ENCODE assay signal across 12 cellular contexts in genomic region chr1:157512036-157512969, GRCh38. TPM values are rescaled to one million over a fixed set of nuclear protein-coding genes. Genes with fewer than 3 reads are reported as not detected.
DNase-seq lines count a peak whose midpoint lies in the region; ATAC-seq, FAIRE-seq and TF ChIP-seq lines count a peak whose summit lies in the region.
"Had no signal": no experiment of that assay in that cellular context is flagged by ENCODE, and none has a peak within 500 bp of the region (broad histone marks: within the 10 kb centered on the region; RNA-seq: fewer than 3 reads in every experiment).

No MANE protein-coding gene starts in this region.

- CTCF ChIA-PET in OCI-LY7 (lab: Charles Lee; ENCODE audit: unreplicated experiment) = interaction anchor here (1.0 kb wide), 1 partner anchor 188 kb away, joined by 4 read pairs; the partner anchor contains the start of gene FCRL3
- CTCF ChIA-PET in HepG2 (lab: Yijun Ruan, JAX; ENCODE audit: low intra/inter-chr PET ratio, low total read pairs) = no interaction called here

- no peak for FAIRE-seq in HepG2 (lab: Jason Lieb, UNC)

- no TSS peak for BruUV-seq in OCI-LY7 (replicated peaks; lab: Mats Ljungman, UMichigan)
- no TSS peak for BruUV-seq in HepG2 (replicated peaks; lab: Mats Ljungman, UMichigan)

- peaks cover 76% of the 10 kb centered on the region for H3K4me1 ChIP-seq in OCI-LY7 (ENCODE audit: insufficient read depth, low read length, poor library complexity, severe bottlenecking)
- no peaks in the 10 kb centered on the region for H3K4me1 ChIP-seq in HepG2 (ENCODE audit: insufficient read depth, low read length)
- H3K4me1 ChIP-seq: gastroesophageal sphincter had no signal

- H3K27me3 ChIP-seq in HepG2 (ENCODE audit: control insufficient read depth in 1 of 2, insufficient read depth in 2 of 2, low read length in 2 of 2) = peaks cover 0 to 1% of the 10 kb centered on the region in 2 experiments; a peak in 2 of 5 replicates
- H3K27me3 ChIP-seq: gastroesophageal sphincter had no signal

- TF ChIP-seq POLR2A in HepG2 (IDR thresholded peaks at IDR 0.05; ENCODE audit: insufficient read depth in 1 of 2, low read depth in 2 of 2, low read length in 2 of 2) = no peak

- H3K36me3 ChIP-seq in OCI-LY7 (ENCODE audit: insufficient read depth, low read length) (peaks cover 6% of the 10 kb centered on the region; the same call in 1 of the 2 replicates), HepG2 (replicated peaks in 1 of 2; ENCODE audit: control insufficient read depth in 1 of 2, insufficient read depth in 2 of 2, low read length in 2 of 2) (no peaks in the 10 kb centered on the region)
- H3K36me3 ChIP-seq: gastroesophageal sphincter had no signal

- H3K4me3 ChIP-seq in OCI-LY7 (ENCODE audit: low read depth, low read length, poor library complexity, severe bottlenecking) (peak overlapping the region; percentile 49), HepG2 (replicated peaks in 1 of 3; ENCODE audit: insufficient read depth in 1 of 3, low read depth in 2 of 3, low read length in 3 of 3) (no peak overlapping the region)
- H3K4me3 ChIP-seq: gastroesophageal sphincter had no signal

- no peaks in the 10 kb centered on the region for H3K79me2 ChIP-seq in OCI-LY7 (ENCODE audit: insufficient read depth, low read depth, low read length)
- H3K79me2 ChIP-seq in HepG2 (ENCODE audit: insufficient read depth, low read length) = no peaks in the 10 kb centered on the region

- WGBS in HepG2 (ENCODE audit: low lambda C conversion rate) = 6% methylated on average over 3 of the region's 3 CpGs

- TF ChIP-seq CTCF in OCI-LY7 (conservative IDR thresholded peaks at IDR 0.05; ENCODE audit: low read length) = no peak
- no peak for TF ChIP-seq CTCF in HepG2 (CRISPR knock-in tag; IDR thresholded peaks at IDR 0.05)

- TF ChIP-seq EP300 in HepG2 (IDR thresholded peaks at IDR 0.05; ENCODE audit: low read depth in 2 of 2, low read length in 2 of 2) (no peak), HepG2 (CRISPR knock-in tag; IDR thresholded peaks at IDR 0.05; ENCODE audit: borderline replicate concordance) (no peak)

- in situ Hi-C loops in HepG2 (cut with HindIII; ENCODE audit: extremely low pct_ligation_motif_present, low pct_unique_long_range_greater_than_20kb) = no loop called here

- H3K4me2 ChIP-seq in OCI-LY7 (ENCODE audit: low read length) (peak overlapping the region; percentile 90), HepG2 (ENCODE audit: low read depth, low read length) (no peak overlapping the region)

- no peaks in the 10 kb centered on the region for H3K9me3 ChIP-seq in OCI-LY7 (ENCODE audit: low read length)
- no peaks in the 10 kb centered on the region for H3K9me3 ChIP-seq in HepG2 (ENCODE audit: low read length)
- H3K9me3 ChIP-seq: gastroesophageal sphincter had no signal

- no peak for TF ChIP-seq RAD21 in HepG2 (CRISPR knock-in tag; IDR thresholded peaks at IDR 0.05)

- intact Hi-C loops in OCI-LY7 (cut with micrococcal nuclease; ENCODE audit: unreplicated experiment) (loop anchor here (1.0 to 5.0 kb wide), 4 partner anchors 40 to 260 kb away; partner anchors contain the start of genes FCRL3 and FCRL5), HepG2 (cut with micrococcal nuclease; ENCODE audit: unreplicated experiment) (no loop called here)

- H2AFZ ChIP-seq in OCI-LY7 (ENCODE audit: low read length) = peak overlapping the region; percentile 68; the same call in 1 of the 2 replicates
- H2AFZ ChIP-seq in HepG2 (ENCODE audit: low read length) = no peak overlapping the region

- no peak overlapping the region for H3K9ac ChIP-seq in HepG2 (ENCODE audit: insufficient read depth, low read depth, low read length)

- H3K27ac ChIP-seq in OCI-LY7 (ENCODE audit: low read depth, low read length, poor library complexity, severe bottlenecking) (peak overlapping the region; percentile 99), HepG2 (ENCODE audit: extremely low read length, insufficient read depth, low read length) (no peak overlapping the region)
- H3K27ac ChIP-seq: gastroesophageal sphincter had no signal

- H3K9me2 ChIP-seq in OCI-LY7 (ENCODE audit: insufficient read depth, low read length) = no peaks in the 10 kb centered on the region

- POLR2A ChIA-PET in OCI-LY7 (lab: Charles Lee) = interaction anchor here (0.5 to 3.9 kb wide), 11 partner anchors 10 to 295 kb away, joined by 3 to 42 read pairs (median 4); partner anchors contain the start of gene FCRL5
- POLR2A ChIA-PET in HepG2 (lab: Yijun Ruan, JAX) = no interaction called here

- ATAC-seq in GM18498 (IDR thresholded peaks at IDR 0.05; ENCODE audit: unreplicated experiment) (peak; percentile 66), GM19468 (IDR thresholded peaks at IDR 0.05; ENCODE audit: extremely low read depth, unreplicated experiment) (peak; percentile 23), HG03135 (IDR thresholded peaks at IDR 0.05; ENCODE audit: unreplicated experiment) (peak; percentile 58), HepG2 (no peak)
- ATAC-seq: gastroesophageal sphincter had no signal

- DNase-seq in OCI-LY7 (ENCODE audit: low spot score) (peak; percentile 92), HepG2 (ENCODE audit: low spot score) (no peak), putamen (ENCODE audit: low spot score) (no peak), NCI-H2171 treated with DMSO at 0.1 percent for 48 hours (lab: John Stamatoyannopoulos, UW) (no peak), NCI-H82 (lab: John Stamatoyannopoulos, UW) (no peak)
- DNase-seq: NCI-H226 had no signal

- H4K20me1 ChIP-seq in OCI-LY7 (ENCODE audit: insufficient read depth, low read length) (no peaks in the 10 kb centered on the region), HepG2 (ENCODE audit: insufficient read depth, low read length) (no peaks in the 10 kb centered on the region)

TF ChIP-seq in HepG2, 621 proteins besides CTCF, POLR2A, EP300 and RAD21:
- no peak for TF ChIP-seq PREB (CRISPR knock-in tag; IDR thresholded peaks at IDR 0.05)
- no peak for TF ChIP-seq ZSCAN25 (CRISPR knock-in tag; IDR thresholded peaks at IDR 0.05)
- TF ChIP-seq ZNF251 (CRISPR knock-in tag; IDR thresholded peaks at IDR 0.05) = no peak
- no peak for TF ChIP-seq RELA (CRISPR knock-in tag; IDR thresholded peaks at IDR 0.05)
- TF ChIP-seq NFRKB (IDR thresholded peaks at IDR 0.05) = no peak
- TF ChIP-seq ATF5 (CRISPR knock-in tag; IDR thresholded peaks at IDR 0.05; ENCODE audit: low read depth) = no peak

RNA-seq across cellular contexts. Expression of gene FCRL5, which starts 40.0 kb away (rescaled TPM):
- 64.6 and 73.5 TPM in 2 replicates for total RNA-seq in OCI-LY7 (2014; rRNA removed; shearing (Covaris generic))
- total RNA-seq in OCI-LY7 (2022) (44.8 and 57.4 TPM in 2 replicates), HepG2 (2016; rRNA removed; fragmentation: Illumina TruSeq; extraction: Trizol) (not detected in 2 replicates)
- not detected in 2 replicates for total RNA-seq in HepG2 (2016; cell fraction: cytosol; rRNA removed; fragmentation: Illumina TruSeq; extraction: Trizol; ENCODE audit: low read depth)
- total RNA-seq in HepG2 (2016; cell fraction: insoluble cytoplasmic fraction; rRNA removed; fragmentation: Illumina TruSeq; extraction: Trizol) = not detected in 2 replicates
- not detected in 2 replicates for total RNA-seq in HepG2 (2016; cell fraction: membrane; rRNA removed; fragmentation: Illumina TruSeq; extraction: Trizol)
- total RNA-seq in HepG2 (2016; cell fraction: nucleus; rRNA removed; fragmentation: Illumina TruSeq; extraction: Trizol) = not detected in 2 replicates
- not detected in 2 replicates for polyA plus RNA-seq in HepG2 (2011; rRNA removed)
- not detected in 2 replicates for polyA plus RNA-seq in HepG2 (2011; cell fraction: cytosol; rRNA removed)
- 0.09 TPM in 1 of 2 replicates, not detected in the other for polyA plus RNA-seq in HepG2 (2011; cell fraction: nucleus; rRNA removed)
- not detected in 2 replicates for polyA plus RNA-seq in HepG2 (2012)
- not detected in 2 replicates for polyA plus RNA-seq in HepG2 (2016; cell fraction: cytosol; fragmentation: Illumina TruSeq; extraction: Trizol; ENCODE audit: low read depth)
- polyA plus RNA-seq in HepG2 (2016; cell fraction: insoluble cytoplasmic fraction; fragmentation: Illumina TruSeq; extraction: Trizol; ENCODE audit: low read depth) = not detected in 2 replicates
- polyA plus RNA-seq in HepG2 (2016; cell fraction: membrane; fragmentation: Illumina TruSeq; extraction: Trizol; ENCODE audit: low read depth) = not detected in 2 replicates
- polyA plus RNA-seq in HepG2 (2016; cell fraction: nucleus; fragmentation: Illumina TruSeq; extraction: Trizol; ENCODE audit: insufficient read depth, low read depth) = not detected in 2 replicates
- 0.14 TPM in 1 of 2 replicates, not detected in the other for polyA minus RNA-seq in HepG2 (2011; rRNA and poly(A)+ RNA removed; ENCODE audit: low replicate concordance)
- polyA minus RNA-seq in HepG2 (2011; cell fraction: cytosol; rRNA and poly(A)+ RNA removed) = not detected in 2 replicates
- polyA minus RNA-seq in HepG2 (2011; cell fraction: nucleus; rRNA and poly(A)+ RNA removed) = not detected in 2 replicates
- total RNA-seq: skeletal muscle tissue; T-helper 1 cell treated with Interleukin-12 subunit alpha and Interleukin-12 subunit beta and Interleukin-4 antibody, amounts not matched to agents 30 ng/mL and 1 ng/mL, for 36 hours had no signal

Comparison
In these comparisons a context has a peak if more than half of its experiments do, and no peak if none do; other contexts are left out.
1. RNA of gene FCRL5, which starts 40.0 kb away (total RNA-seq): 44.8 to 73.5 TPM in OCI-LY7; not detected in HepG2; every median in the first group is over 10 times any median in the second.